10 cellular contexts compared by ENCODE assay signal in the genomic region with DNA sequence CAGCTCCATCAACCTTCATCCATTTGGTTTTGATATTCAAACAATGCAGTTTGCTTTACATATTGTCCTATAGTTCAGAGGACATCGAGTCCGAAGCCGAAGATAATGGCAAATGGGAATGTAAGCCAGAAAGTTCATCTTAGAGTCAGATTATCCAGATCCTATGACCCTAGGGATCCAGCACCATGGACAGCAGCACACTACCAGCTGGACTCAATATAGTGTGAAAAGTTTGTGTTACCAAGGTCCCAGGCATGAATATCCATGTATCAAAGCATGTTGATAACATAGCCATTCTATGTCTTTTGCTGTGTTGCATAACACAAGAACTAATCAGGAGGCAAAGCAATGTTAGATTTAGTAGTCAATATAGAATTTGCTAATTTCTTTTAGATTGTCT. TPM values are rescaled to one million over a fixed set of nuclear protein-coding genes. Genes with fewer than 3 reads are reported as not detected.
A peak's percentile ranks its signal among the peaks of the same experiment; 100 is the strongest.
DNase-seq lines count a peak whose midpoint lies in the region; TF ChIP-seq lines count a peak whose summit lies in the region.
"Had no signal": no experiment of that assay in that cellular context is flagged by ENCODE, and none has a peak within 500 bp of the region (broad histone marks: within the 10 kb centered on the region; RNA-seq: fewer than 3 reads in every experiment).

No MANE protein-coding gene starts in this region.

- no peak for TF ChIP-seq EP300 in ovary (IDR thresholded peaks at IDR 0.05)

- no peak overlapping the region for H2AFZ ChIP-seq in hepatocyte

- no peaks in the 10 kb centered on the region for H3K4me1 Mint-ChIP-seq in activated CD4-positive, alpha-beta T cell treated with anti-CD3 and anti-CD28 coated beads, Interleukin-2, amount 10 ng/mL, durations not matched to agents 7 days and 5 days

- H3K79me2 ChIP-seq in hepatocyte, result no peaks in the 10 kb centered on the region

- intact Hi-C loops in ovary (cut with DNase I), result no loop called here

- H3K9me3 ChIP-seq in hepatocyte (ENCODE audit: low read depth), result no peaks in the 10 kb centered on the region
- H3K9me3 ChIP-seq in ovary, result no peaks in the 10 kb centered on the region
- H3K9me3 ChIP-seq: transverse colon had no signal

- DNase-seq in AG10803 (ENCODE audit: low read depth), result peak; percentile 9
- peak; percentile 15 for DNase-seq in HK-2 (ENCODE audit: unreplicated experiment)
- peak; percentile 21 for DNase-seq in activated CD4-positive, alpha-beta T cell treated with anti-CD3 and anti-CD28 coated beads, Interleukin-2, amount 10 ng/mL, durations not matched to agents 7 days and 5 days
- DNase-seq in hepatocyte (ENCODE audit: low spot score), result peak; percentile 71
- no peak for DNase-seq in superior temporal gyrus (ENCODE audit: extremely low spot score)
- no peak for DNase-seq in retina
- no peak for DNase-seq in ovary
- no peak for DNase-seq in dedifferentiated amniotic fluid mesenchymal stem cell (ENCODE audit: extremely low spot score)
- DNase-seq: transverse colon had no signal

- H3K27me3 Mint-ChIP-seq in activated CD4-positive, alpha-beta T cell treated with anti-CD3 and anti-CD28 coated beads, Interleukin-2, amount 10 ng/mL, durations not matched to agents 7 days and 5 days, result peaks cover 22% of the 10 kb centered on the region

- no peak overlapping the region for H3K27ac Mint-ChIP-seq in activated CD4-positive, alpha-beta T cell treated with anti-CD3 and anti-CD28 coated beads, Interleukin-2, amount 10 ng/mL, durations not matched to agents 7 days and 5 days

- H3K27me3 ChIP-seq in hepatocyte (peaks cover 14% of the 10 kb centered on the region), ovary (no peaks in the 10 kb centered on the region)

- no peaks in the 10 kb centered on the region for H4K20me1 ChIP-seq in hepatocyte (ENCODE audit: insufficient read depth, poor library complexity, severe bottlenecking)

- H3K36me3 Mint-ChIP-seq in activated CD4-positive, alpha-beta T cell treated with anti-CD3 and anti-CD28 coated beads, Interleukin-2, amount 10 ng/mL, durations not matched to agents 7 days and 5 days (ENCODE audit: low read depth), result no peaks in the 10 kb centered on the region

- POLR2A ChIA-PET in activated CD4-positive, alpha-beta T cell treated with anti-CD3 and anti-CD28 coated beads, Interleukin-2, amount 10 ng/mL, durations not matched to agents 7 days and 5 days (lab: Charles Lee), result no interaction called here

- H3K36me3 ChIP-seq in hepatocyte (replicated peaks; ENCODE audit: insufficient read depth, low read depth) (no peaks in the 10 kb centered on the region), ovary (no peaks in the 10 kb centered on the region)
- H3K36me3 ChIP-seq: transverse colon had no signal

- 69% methylated on average over 3 of the region's 3 CpGs for WGBS in hepatocyte (ENCODE audit: low lambda C conversion rate, missing lambda C conversion rate)
- 54 to 63% (median 57%) methylated on average over 3 of the region's 3 CpGs for WGBS in ovary, 3 donors

- no peaks in the 10 kb centered on the region for H3K4me1 ChIP-seq in hepatocyte (ENCODE audit: insufficient read depth)
- H3K4me1 ChIP-seq in ovary (ENCODE audit: insufficient read depth), result no peaks in the 10 kb centered on the region
- H3K4me1 ChIP-seq: transverse colon had no signal

- no peak overlapping the region for H3K4me2 ChIP-seq in hepatocyte
- H3K4me2 ChIP-seq: KMS-11 had no signal

- H3K4me3 ChIP-seq in AG10803 (ENCODE audit: low read length) (no peak overlapping the region), hepatocyte (no peak overlapping the region), ovary (no peak overlapping the region)
- H3K4me3 ChIP-seq: transverse colon had no signal

- H3K9me3 Mint-ChIP-seq in activated CD4-positive, alpha-beta T cell treated with anti-CD3 and anti-CD28 coated beads, Interleukin-2, amount 10 ng/mL, durations not matched to agents 7 days and 5 days, result no peaks in the 10 kb centered on the region

- no peak overlapping the region for H3K27ac ChIP-seq in hepatocyte
- no peak overlapping the region for H3K27ac ChIP-seq in ovary
- H3K27ac ChIP-seq: KMS-11, transverse colon had no signal

- H3K4me3 Mint-ChIP-seq in activated CD4-positive, alpha-beta T cell treated with anti-CD3 and anti-CD28 coated beads, Interleukin-2, amount 10 ng/mL, durations not matched to agents 7 days and 5 days, result no peak overlapping the region

- CTCF ChIA-PET in activated CD4-positive, alpha-beta T cell treated with anti-CD3 and anti-CD28 coated beads, Interleukin-2, amount 10 ng/mL, durations not matched to agents 7 days and 5 days (lab: Charles Lee), result interaction anchor here (1.3 kb wide), 1 partner anchor 12 kb away, joined by 4 read pairs; no protein-coding TSS in a partner anchor

- TF ChIP-seq CTCF in AG10803 (conservative IDR thresholded peaks at IDR 0.05; ENCODE audit: low read length) (no peak), hepatocyte (IDR thresholded peaks at IDR 0.05; ENCODE audit: poor library complexity) (no peak), ovary (IDR thresholded peaks at IDR 0.05) (no peak)

- no peak for TF ChIP-seq POLR2A in ovary (IDR thresholded peaks at IDR 0.05)

- H3K9me2 ChIP-seq in hepatocyte (replicated peaks; ENCODE audit: insufficient read depth), result no peaks in the 10 kb centered on the region

RNA-seq across cellular contexts. Expression of gene FSTL4, which starts 46.3 kb away (rescaled TPM):
- total RNA-seq in activated CD4-positive, alpha-beta T cell treated with anti-CD3 and anti-CD28 coated beads, Interleukin-2, amount 10 ng/mL, durations not matched to agents 7 days and 5 days, result not detected
- total RNA-seq in hepatocyte, result 0.47 and 0.60 TPM in 2 replicates
- polyA plus RNA-seq in hepatocyte, result 0.51 and 0.74 TPM in 2 replicates
- under 1 TPM in 3 of 7 donors, not detected in 4; 0.11 to 0.20 (median 0.15) TPM for total RNA-seq in ovary
- under 1 TPM; 0.07 to 0.22 TPM for polyA plus RNA-seq in ovary

Comparison
In these comparisons a context has a peak if more than half of its experiments do, and no peak if none do; other contexts are left out.
1. DNase-seq: peak in AG10803 (single experiment), HK-2 (single experiment), activated CD4-positive, alpha-beta T cell treated with anti-CD3 and anti-CD28 coated beads, Interleukin-2, amount 10 ng/mL, durations not matched to agents 7 days and 5 days (single experiment) and hepatocyte (single experiment); none in superior temporal gyrus (single experiment), retina (single experiment), ovary (0 of 5) and dedifferentiated amniotic fluid mesenchymal stem cell (single experiment).